8 cellular contexts compared by ENCODE assay signal in the genomic region with DNA sequence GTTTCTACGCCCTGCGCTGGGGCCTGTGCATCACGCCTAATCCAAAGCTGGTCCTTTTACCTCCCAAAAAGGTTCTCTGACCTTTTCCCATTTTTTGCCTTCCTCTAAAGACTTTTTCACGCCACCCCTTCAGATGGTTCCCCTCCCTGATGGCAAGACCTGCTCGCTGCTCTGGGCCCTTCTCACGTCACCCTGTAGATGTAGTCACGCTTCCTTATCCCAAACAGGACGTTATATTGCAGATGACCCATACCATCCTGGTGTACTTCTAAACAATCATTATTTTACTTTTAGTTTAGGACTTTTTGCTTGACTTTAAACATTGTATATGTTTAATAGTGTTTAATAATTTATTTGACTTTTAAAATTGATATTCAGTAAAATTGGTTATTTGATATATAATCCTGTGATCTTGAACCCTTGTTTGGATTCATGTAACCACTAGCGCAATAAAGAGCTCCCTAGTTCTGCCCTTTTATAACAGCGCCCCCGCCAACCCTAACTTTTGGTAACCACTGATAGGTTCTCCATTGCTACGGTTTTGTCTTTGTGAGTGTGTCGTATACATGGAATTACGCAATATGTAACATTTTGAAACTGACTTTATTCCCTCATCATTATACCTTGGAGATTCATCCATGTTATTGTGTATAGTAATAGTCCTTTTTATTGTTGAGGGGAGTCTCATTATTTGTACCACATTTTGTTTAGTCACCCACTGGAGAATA. TPM values are rescaled to one million over a fixed set of nuclear protein-coding genes. Genes with fewer than 3 reads are reported as not detected.
DNase-seq lines count a peak whose midpoint lies in the region; ATAC-seq and TF ChIP-seq lines count a peak whose summit lies in the region.

No MANE protein-coding gene starts in this region.

- H3K27me3 Mint-ChIP-seq in activated CD8-positive, alpha-beta memory T cell treated with anti-CD3 and anti-CD28 coated beads, Interleukin-2, amount 10 ng/mL, durations not matched to agents 7 days and 5 days = peaks cover 46% of the 10 kb centered on the region
- H3K27me3 Mint-ChIP-seq in T-helper 17 cell = peaks cover 7% of the 10 kb centered on the region
- H3K27me3 Mint-ChIP-seq in glutamatergic neuron (ENCODE audit: unreplicated experiment) = peaks cover 12% of the 10 kb centered on the region

- CTCF ChIA-PET in activated CD8-positive, alpha-beta memory T cell treated with anti-CD3 and anti-CD28 coated beads, Interleukin-2, amount 10 ng/mL, durations not matched to agents 7 days and 5 days (lab: Charles Lee) = no interaction called here
- CTCF ChIA-PET in GM10248 (lab: Yijun Ruan, JAX) = no interaction called here

- TF ChIP-seq CTCF in glutamatergic neuron (IDR thresholded peaks at IDR 0.05; ENCODE audit: partially characterized antibody, unreplicated experiment) (no peak), sigmoid colon (IDR thresholded peaks at IDR 0.05) (no peak), GM10248 (IDR thresholded peaks at IDR 0.05; ENCODE audit: control extremely low read depth, extremely low read depth, low read depth, missing control alignments) (no peak)

- no peak for TF ChIP-seq POLR2A in sigmoid colon (IDR thresholded peaks at IDR 0.05)

- H3K9me3 ChIP-seq in T-helper 17 cell (ENCODE audit: control insufficient read depth, low read length, poor library complexity, severe bottlenecking) = no peaks in the 10 kb centered on the region
- no peaks in the 10 kb centered on the region for H3K9me3 ChIP-seq in sigmoid colon

- intact Hi-C loops in sigmoid colon (cut with DNase I) = loop anchor here (5.0 kb wide), 1 partner anchor 161 kb away; a partner anchor contains a TSS

- H3K9me3 Mint-ChIP-seq in activated CD8-positive, alpha-beta memory T cell treated with anti-CD3 and anti-CD28 coated beads, Interleukin-2, amount 10 ng/mL, durations not matched to agents 7 days and 5 days (ENCODE audit: low read depth) = no peaks in the 10 kb centered on the region
- peaks cover 11% of the 10 kb centered on the region for H3K9me3 Mint-ChIP-seq in glutamatergic neuron (ENCODE audit: unreplicated experiment)

- no peaks in the 10 kb centered on the region for H3K36me3 ChIP-seq in sigmoid colon

- peak overlapping the region; percentile 44 to 70 (median 67) for H3K4me3 ChIP-seq in sigmoid colon

- no peaks in the 10 kb centered on the region for H3K27me3 ChIP-seq in sigmoid colon

- WGBS in sigmoid colon, 2 donors = 39 to 48% methylated on average over 14 of the region's 14 CpGs

- POLR2A ChIA-PET in GM10248 (lab: Yijun Ruan, JAX) = no interaction called here

- peak overlapping the region; percentile 65 for H3K27ac Mint-ChIP-seq in activated CD8-positive, alpha-beta memory T cell treated with anti-CD3 and anti-CD28 coated beads, Interleukin-2, amount 10 ng/mL, durations not matched to agents 7 days and 5 days
- H3K27ac Mint-ChIP-seq in T-helper 17 cell = peak overlapping the region; percentile 6
- peak overlapping the region; percentile 100 for H3K27ac Mint-ChIP-seq in glutamatergic neuron (ENCODE audit: unreplicated experiment)

- no peaks in the 10 kb centered on the region for H3K36me3 Mint-ChIP-seq in activated CD8-positive, alpha-beta memory T cell treated with anti-CD3 and anti-CD28 coated beads, Interleukin-2, amount 10 ng/mL, durations not matched to agents 7 days and 5 days
- no peaks in the 10 kb centered on the region for H3K36me3 Mint-ChIP-seq in T-helper 17 cell (ENCODE audit: low read depth)
- peaks cover 10% of the 10 kb centered on the region for H3K36me3 Mint-ChIP-seq in glutamatergic neuron (ENCODE audit: unreplicated experiment)

- H3K4me1 Mint-ChIP-seq in activated CD8-positive, alpha-beta memory T cell treated with anti-CD3 and anti-CD28 coated beads, Interleukin-2, amount 10 ng/mL, durations not matched to agents 7 days and 5 days = peaks cover 10% of the 10 kb centered on the region
- H3K4me1 Mint-ChIP-seq in T-helper 17 cell = peaks cover 11% of the 10 kb centered on the region
- peaks cover 50% of the 10 kb centered on the region for H3K4me1 Mint-ChIP-seq in glutamatergic neuron (ENCODE audit: low read depth, unreplicated experiment)

- H3K4me3 Mint-ChIP-seq in activated CD8-positive, alpha-beta memory T cell treated with anti-CD3 and anti-CD28 coated beads, Interleukin-2, amount 10 ng/mL, durations not matched to agents 7 days and 5 days = peak overlapping the region; percentile 90
- peak overlapping the region; percentile 86 for H3K4me3 Mint-ChIP-seq in T-helper 17 cell
- H3K4me3 Mint-ChIP-seq in glutamatergic neuron (ENCODE audit: unreplicated experiment) = peak overlapping the region; percentile 99

- H3K27ac ChIP-seq in sigmoid colon = peak overlapping the region; percentile 81 to 84 (median 82)

- TF ChIP-seq EP300 in sigmoid colon (IDR thresholded peaks at IDR 0.05) = no peak

- H3K4me1 ChIP-seq in sigmoid colon = peaks cover 0 to 12% (median 6%) of the 10 kb centered on the region in 4 donors

- no peak for DNase-seq in activated CD8-positive, alpha-beta memory T cell treated with anti-CD3 and anti-CD28 coated beads, Interleukin-2, amount 10 ng/mL, durations not matched to agents 7 days and 5 days
- no peak for DNase-seq in activated CD8-positive, alpha-beta memory T cell treated with anti-CD3 and anti-CD28 coated beads, Interleukin-2, amount 50 U/mL, for 48 hours
- DNase-seq in T-helper 17 cell (no peak), glutamatergic neuron (no peak), sigmoid colon (no peak), retina (no peak), HuH-7 (ENCODE audit: low spot score) (no peak), GM10248 (ENCODE audit: extremely low spot score) (no peak)

- no peak for ATAC-seq in activated CD8-positive, alpha-beta memory T cell treated with anti-CD3 and anti-CD28 coated beads, Interleukin-2, amount 10 ng/mL, durations not matched to agents 7 days and 5 days
- ATAC-seq in T-helper 17 cell = no peak

RNA-seq across cellular contexts. Expression of a gene that starts 0.8 kb away (rescaled TPM):
- 1 to 10 TPM; 1.7 to 2.1 TPM for total RNA-seq in activated CD8-positive, alpha-beta memory T cell treated with anti-CD3 and anti-CD28 coated beads, Interleukin-2, amount 10 ng/mL, durations not matched to agents 7 days and 5 days
- under 1 TPM; 0.37 to 0.83 TPM for total RNA-seq in T-helper 17 cell
- total RNA-seq in glutamatergic neuron (ENCODE audit: unreplicated experiment) = 72.4 TPM
- total RNA-seq in sigmoid colon = 1 to 10 TPM; 1.4 to 7.5 (median 4.8) TPM
- 1 to 10 TPM in 1 of 3 donors, under 1 TPM in 2; 0.46 to 2.7 (median 0.60) TPM for polyA plus RNA-seq in sigmoid colon

Comparison
In these comparisons a context has a peak if more than half of its experiments do, and no peak if none do; other contexts are left out.
1. H3K27ac Mint-ChIP-seq: peak in every context shown above with its lines; median percentile 100 in glutamatergic neuron; 65 in activated CD8-positive, alpha-beta memory T cell treated with anti-CD3 and anti-CD28 coated beads, Interleukin-2, amount 10 ng/mL, durations not matched to agents 7 days and 5 days; 6 in T-helper 17 cell.